ENCODE assay signal across 13 cellular contexts in the genomic region with DNA sequence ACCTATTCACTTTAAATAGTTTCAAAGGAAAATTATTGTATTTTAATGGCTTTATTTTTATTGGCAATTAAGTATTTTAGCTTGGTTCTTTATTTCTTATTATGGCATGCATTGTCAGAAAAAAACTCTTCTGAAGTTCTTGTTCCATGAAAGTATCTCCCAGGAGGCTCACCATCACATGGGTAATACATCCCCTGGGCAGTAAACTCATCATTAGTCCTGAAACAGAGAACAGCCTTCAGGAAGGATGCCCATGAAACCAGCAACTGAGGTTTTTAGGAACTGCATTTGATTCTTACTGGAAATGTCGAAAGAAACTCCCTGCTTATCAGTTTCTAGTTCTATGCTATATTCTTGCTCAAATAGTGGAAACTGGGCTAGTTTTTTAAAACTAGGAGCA.
A peak's percentile ranks its signal among the peaks of the same experiment; 100 is the strongest.
DNase-seq lines count a peak whose midpoint lies in the region; ATAC-seq and TF ChIP-seq lines count a peak whose summit lies in the region.
"Had no signal": no experiment of that assay in that cellular context is flagged by ENCODE, and none has a peak within 500 bp of the region (broad histone marks: within the 10 kb centered on the region; RNA-seq: fewer than 3 reads in every experiment).

No MANE protein-coding gene starts in this region.

- H3K4me1 ChIP-seq in BLaER1 (peaks cover 43% of the 10 kb centered on the region), IMR-90 (ENCODE audit: control insufficient read depth, insufficient read depth, low read length) (peaks cover 10% of the 10 kb centered on the region), colonic mucosa (no peaks in the 10 kb centered on the region), ovary (ENCODE audit: insufficient read depth) (peaks cover 4% of the 10 kb centered on the region)
- H3K4me1 ChIP-seq: parathyroid adenoma had no signal

- H2AK5ac ChIP-seq in IMR-90 (ENCODE audit: low read depth, low read length), result no peak overlapping the region

- peaks cover 4% of the 10 kb centered on the region; the same call in 1 of the 2 replicates for H3K9me3 ChIP-seq in BLaER1
- H3K9me3 ChIP-seq in IMR-90 (ENCODE audit: control insufficient read depth, insufficient read depth, low read length), result no peaks in the 10 kb centered on the region
- no peaks in the 10 kb centered on the region for H3K9me3 ChIP-seq in colonic mucosa
- H3K9me3 ChIP-seq in ovary, result no peaks in the 10 kb centered on the region

- peak overlapping the region; percentile 76; the same call in 1 of the 3 replicates for H2BK15ac ChIP-seq in IMR-90 (ENCODE audit: low read depth, low read length)

- CTCF ChIA-PET in IMR-90 (lab: Yijun Ruan, JAX), result interaction anchor here (0.6 kb wide), 1 partner anchor 68 kb away, joined by 3 read pairs; no protein-coding TSS in a partner anchor

- no peaks in the 10 kb centered on the region for H3K27me3 ChIP-seq in BLaER1
- no peaks in the 10 kb centered on the region for H3K27me3 ChIP-seq in IMR-90 (ENCODE audit: control insufficient read depth, insufficient read depth, low read length)
- H3K27me3 ChIP-seq in colonic mucosa, result no peaks in the 10 kb centered on the region
- no peaks in the 10 kb centered on the region for H3K27me3 ChIP-seq in ovary

- no peak overlapping the region for H2AFZ ChIP-seq in IMR-90 (replicated peaks; ENCODE audit: low read length, poor library complexity)
- H2AFZ ChIP-seq: parathyroid adenoma had no signal

- peak overlapping the region; percentile 82 for H3K4ac ChIP-seq in IMR-90 (ENCODE audit: low read depth, low read length)

- H3K27ac ChIP-seq in BLaER1 (peak overlapping the region; percentile 76), IMR-90 (ENCODE audit: insufficient read depth, low read length) (peak overlapping the region; percentile 90; the same call in 1 of the 2 replicates), colonic mucosa (peak overlapping the region; percentile 1), ovary (peak overlapping the region in 1 of 2 donors; percentile 8)
- H3K27ac ChIP-seq: parathyroid adenoma had no signal

- intact Hi-C loops in IMR-90 (cut with micrococcal nuclease), result no loop called here
- intact Hi-C loops in colonic mucosa (cut with DNase I), result no loop called here
- intact Hi-C loops in ovary (cut with DNase I), result no loop called here

- peak overlapping the region; percentile 69 for H3K4me2 ChIP-seq in BLaER1
- peak overlapping the region; percentile 47; the same call in 1 of the 2 replicates for H3K4me2 ChIP-seq in IMR-90 (ENCODE audit: low read depth, low read length)

- peak overlapping the region; percentile 92 for H3K18ac ChIP-seq in IMR-90 (ENCODE audit: low read depth, low read length)

- H2AK9ac ChIP-seq in IMR-90 (replicated peaks; ENCODE audit: low read depth, low read length, poor library complexity), result no peak overlapping the region

- TF ChIP-seq EP300 in ovary (IDR thresholded peaks at IDR 0.05), result no peak

- H3K9me1 ChIP-seq in IMR-90 (ENCODE audit: insufficient read depth, low read length), result peaks cover 8% of the 10 kb centered on the region; the same call in 1 of the 2 replicates

- peak overlapping the region; percentile 85 for H2BK5ac ChIP-seq in IMR-90 (ENCODE audit: low read depth, low read length, poor library complexity, severe bottlenecking)

- in situ Hi-C loops in IMR-90 (cut with MboI; ENCODE audit: low sequenced_read_pairs), result no loop called here

- H3K9ac ChIP-seq in BLaER1, result peak overlapping the region; percentile 53
- H3K9ac ChIP-seq in IMR-90 (ENCODE audit: low read depth, low read length), result no peak overlapping the region; the same call in 1 of the 2 replicates
- H3K9ac ChIP-seq in colonic mucosa (ENCODE audit: low read depth in 2 of 2, low read length in 2 of 2), result no peak overlapping the region
- H3K9ac ChIP-seq: parathyroid adenoma had no signal

- H4K8ac ChIP-seq in IMR-90 (ENCODE audit: low read depth in 2 of 2, low read length in 2 of 2), result peak overlapping the region in 1 of 2 experiments; percentile 52; a peak in 1 of 4 replicates

- POLR2A ChIA-PET in IMR-90 (lab: Charles Lee; ENCODE audit: unreplicated experiment), result no interaction called here

- H3K14ac ChIP-seq in IMR-90 (replicated peaks; ENCODE audit: low read depth, low read length), result peak overlapping the region; percentile 35; the same call in 1 of the 2 replicates

- no peak for TF ChIP-seq RAD21 in IMR-90 (IDR thresholded peaks at IDR 0.05; ENCODE audit: low read length)

- H4K5ac ChIP-seq in IMR-90 (ENCODE audit: low read depth, low read length), result peak overlapping the region; percentile 78; the same call in 1 of the 2 replicates

- DNase-seq in IMR-90, result no peak
- DNase-seq in colonic mucosa, result no peak
- DNase-seq in omental fat pad (ENCODE audit: low spot score), result no peak
- DNase-seq in ovary, result no peak
- DNase-seq in NCI-H146 (lab: John Stamatoyannopoulos, UW), result no peak
- no peak for DNase-seq in COLO668 (lab: John Stamatoyannopoulos, UW; ENCODE audit: unreplicated experiment)
- DNase-seq: COR-L47, NCI-H2081 treated with DMSO at 0.1 percent for 48 hours, SHP77 had no signal

- no CpG with 5 or more reads among the region's 1 CpG for WGBS in IMR-90 (ENCODE audit: extremely low coverage in 2 of 2, insufficient read length in 1 of 2), 2 experiments
- WGBS in ovary, 3 donors, result 4 to 20% (median 16%) methylated on average over 1 of the region's 1 CpG

- H4K20me1 ChIP-seq in BLaER1, result no peaks in the 10 kb centered on the region
- H4K20me1 ChIP-seq in IMR-90 (ENCODE audit: insufficient read depth, low read length), result no peaks in the 10 kb centered on the region

- H3K56ac ChIP-seq in IMR-90 (ENCODE audit: extremely low read depth, insufficient read depth, low read length), result peak overlapping the region; percentile 43; the same call in 1 of the 2 replicates

- peak overlapping the region; percentile 89 for H2BK20ac ChIP-seq in IMR-90 (ENCODE audit: low read depth, low read length)

- ATAC-seq in IMR-90 (ENCODE audit: low read depth), result no peak
- ATAC-seq in omental fat pad (ENCODE audit: low FRiP score), result peak; percentile 2
- no peak for ATAC-seq in esophagus mucosa

- BruUV-seq in IMR-90 (replicated peaks; lab: Mats Ljungman, UMichigan), result no TSS peak

- peak overlapping the region; percentile 67 for H2BK120ac ChIP-seq in IMR-90 (ENCODE audit: low read depth, low read length)

- TF ChIP-seq CTCF in IMR-90 (conservative IDR thresholded peaks at IDR 0.05; ENCODE audit: low read depth, low read length), result no peak
- TF ChIP-seq CTCF in colonic mucosa (IDR thresholded peaks at IDR 0.05), result no peak
- no peak for TF ChIP-seq CTCF in omental fat pad (IDR thresholded peaks at IDR 0.05)
- no peak for TF ChIP-seq CTCF in ovary (IDR thresholded peaks at IDR 0.05)

- H3K36me3 ChIP-seq in BLaER1 (no peaks in the 10 kb centered on the region), IMR-90 (ENCODE audit: control insufficient read depth, insufficient read depth, low read length) (no peaks in the 10 kb centered on the region), colonic mucosa (no peaks in the 10 kb centered on the region), ovary (no peaks in the 10 kb centered on the region)

- no peaks in the 10 kb centered on the region for H3K79me1 ChIP-seq in IMR-90 (ENCODE audit: low read depth in 1 of 2, low read length in 2 of 2)

- peak overlapping the region; percentile 65; the same call in 1 of the 2 replicates for H4K91ac ChIP-seq in IMR-90 (ENCODE audit: insufficient read depth, low read depth, low read length)

- 0 out of 2 replicates have a peak overlapping the region, but pooled peaks have one; percentile 13 for H3K4me3 ChIP-seq in BLaER1
- no peak overlapping the region for H3K4me3 ChIP-seq in IMR-90 (ENCODE audit: insufficient read depth, low read depth, low read length)
- no peak overlapping the region for H3K4me3 ChIP-seq in colonic mucosa
- no peak overlapping the region for H3K4me3 ChIP-seq in ovary
- H3K4me3 ChIP-seq: GM12878 had no signal

- no peak overlapping the region for H3K23ac ChIP-seq in IMR-90 (ENCODE audit: low read depth, low read length)

- TF ChIP-seq POLR2A in IMR-90 (IDR thresholded peaks at IDR 0.05; ENCODE audit: low read depth, low read length) (no peak), ovary (IDR thresholded peaks at IDR 0.05) (no peak)

- dilution Hi-C loops in IMR-90 (cut with HindIII; ENCODE audit: low sequenced_read_pairs, unreplicated experiment), result no loop called here

TF ChIP-seq in IMR-90, 13 proteins besides CTCF, POLR2A, EP300 and RAD21:
- TF ChIP-seq MXI1 (IDR thresholded peaks at IDR 0.05; ENCODE audit: borderline replicate concordance, low read depth, low read length) (no peak), CHD1 (IDR thresholded peaks at IDR 0.05; ENCODE audit: low read depth, low read length) (no peak), SMC3 (IDR thresholded peaks at IDR 0.05; ENCODE audit: low read depth, low read length) (no peak), RCOR1 (IDR thresholded peaks at IDR 0.05; ENCODE audit: insufficient replicate concordance, low read length) (no peak), BHLHE40 (IDR thresholded peaks at IDR 0.05; ENCODE audit: low read depth, low read length) (no peak), MAZ (IDR thresholded peaks at IDR 0.05; ENCODE audit: borderline replicate concordance, low read depth, low read length) (no peak), NFE2L2 (IDR thresholded peaks at IDR 0.05; ENCODE audit: low read depth, low read length) (no peak), RFX5 (IDR thresholded peaks at IDR 0.05; ENCODE audit: low read depth, low read length) (no peak), MAFK (IDR thresholded peaks at IDR 0.05; ENCODE audit: low read depth, low read length) (no peak), CEBPB (IDR thresholded peaks at IDR 0.05; ENCODE audit: low read depth, low read length) (no peak), FOS (IDR thresholded peaks at IDR 0.05; ENCODE audit: low read depth, low read length) (no peak)
- TF ChIP-seq, protein P1, sequence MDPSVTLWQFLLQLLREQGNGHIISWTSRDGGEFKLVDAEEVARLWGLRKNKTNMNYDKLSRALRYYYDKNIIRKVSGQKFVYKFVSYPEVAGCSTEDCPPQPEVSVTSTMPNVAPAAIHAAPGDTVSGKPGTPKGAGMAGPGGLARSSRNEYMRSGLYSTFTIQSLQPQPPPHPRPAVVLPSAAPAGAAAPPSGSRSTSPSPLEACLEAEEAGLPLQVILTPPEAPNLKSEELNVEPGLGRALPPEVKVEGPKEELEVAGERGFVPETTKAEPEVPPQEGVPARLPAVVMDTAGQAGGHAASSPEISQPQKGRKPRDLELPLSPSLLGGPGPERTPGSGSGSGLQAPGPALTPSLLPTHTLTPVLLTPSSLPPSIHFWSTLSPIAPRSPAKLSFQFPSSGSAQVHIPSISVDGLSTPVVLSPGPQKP (IDR thresholded peaks at IDR 0.05; ENCODE audit: borderline replicate concordance, low read depth, low read length), result no peak
- TF ChIP-seq, protein P2, sequence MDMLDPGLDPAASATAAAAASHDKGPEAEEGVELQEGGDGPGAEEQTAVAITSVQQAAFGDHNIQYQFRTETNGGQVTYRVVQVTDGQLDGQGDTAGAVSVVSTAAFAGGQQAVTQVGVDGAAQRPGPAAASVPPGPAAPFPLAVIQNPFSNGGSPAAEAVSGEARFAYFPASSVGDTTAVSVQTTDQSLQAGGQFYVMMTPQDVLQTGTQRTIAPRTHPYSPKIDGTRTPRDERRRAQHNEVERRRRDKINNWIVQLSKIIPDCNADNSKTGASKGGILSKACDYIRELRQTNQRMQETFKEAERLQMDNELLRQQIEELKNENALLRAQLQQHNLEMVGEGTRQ (IDR thresholded peaks at IDR 0.05; ENCODE audit: low read depth, low read length), result no peak
